Comparison of ENCODE assay signal across 1 cellular context in genomic region chr18:29436459-29436858, GRCh38.
TF ChIP-seq lines count a peak whose summit lies in the region.

No MANE protein-coding gene starts in this region.

TF ChIP-seq in GM23338, 12 proteins besides CTCF, POLR2A, EP300 and RAD21 (continued from another document):
- TF ChIP-seq ZNF462 (CRISPR knock-in tag; IDR thresholded peaks at IDR 0.05) (no peak), ZNF331 (CRISPR knock-in tag; IDR thresholded peaks at IDR 0.05; ENCODE audit: low read depth) (no peak), ETS1 (IDR thresholded peaks at IDR 0.05) (no peak)
